ENCODE assay signal across 8 cellular contexts in genomic region chr6:8063762-8064637, GRCh38. TPM values are rescaled to one million over a fixed set of nuclear protein-coding genes. Genes with fewer than 3 reads are reported as not detected.
DNase-seq lines count a peak whose midpoint lies in the region; FAIRE-seq and TF ChIP-seq lines count a peak whose summit lies in the region.

A gene with protein sequence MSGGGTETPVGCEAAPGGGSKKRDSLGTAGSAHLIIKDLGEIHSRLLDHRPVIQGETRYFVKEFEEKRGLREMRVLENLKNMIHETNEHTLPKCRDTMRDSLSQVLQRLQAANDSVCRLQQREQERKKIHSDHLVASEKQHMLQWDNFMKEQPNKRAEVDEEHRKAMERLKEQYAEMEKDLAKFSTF (minus strand): TSS chr6:8064389. CDS start chr6:8064376, 13 bp downstream.

- H3K36me3 ChIP-seq in neuronal stem cell (replicated peaks in 1 of 2; ENCODE audit: control insufficient read depth in 2 of 2, insufficient read depth in 2 of 2, low read length in 2 of 2) = peaks cover 3 to 31% of the 10 kb centered on the region in 2 donors

- DNase-seq in GM03348 (ENCODE audit: low spot score) (peak; percentile 96), HEK293T (ENCODE audit: extremely low spot score) (peak; percentile 91), MV-4-11 (lab: John Stamatoyannopoulos, UW) (peak; percentile 97), SK-MEL-5 (ENCODE audit: low read depth, low spot score) (peak; percentile 99), frontal cortex (ENCODE audit: low spot score in 2 of 2) (peak; percentile 73 to 76), neuronal stem cell (ENCODE audit: low spot score) (peak; percentile 92)
- peak; percentile 98 for DNase-seq in activated naive CD4-positive, alpha-beta T cell treated with Interleukin-2 at 50 U/mL for 16 hours

- H3K9me3 ChIP-seq in neuronal stem cell (replicated peaks in 1 of 2; ENCODE audit: control insufficient read depth in 2 of 2, insufficient read depth in 1 of 2, low read depth in 1 of 2, low read length in 2 of 2) = no peaks in the 10 kb centered on the region

- FAIRE-seq in frontal cortex (lab: Jason Lieb, UNC) = no peak

- H2BK5ac ChIP-seq in neuronal stem cell (ENCODE audit: low read length) = peak within 1 kb of the TSS; percentile 93

- no peak within 1 kb of the TSS for H4K91ac ChIP-seq in neuronal stem cell (ENCODE audit: low read depth, low read length, poor library complexity)

- no peak within 1 kb of the TSS for H2BK12ac ChIP-seq in neuronal stem cell (ENCODE audit: low read length)

- CTCF ChIA-PET in HEK293T (lab: Yijun Ruan, JAX) = no interaction called here

- peak within 1 kb of the TSS; percentile 97 for H3K4me2 ChIP-seq in neuronal stem cell (ENCODE audit: insufficient read depth, low read length, poor library complexity, severe bottlenecking)

- H2BK15ac ChIP-seq in neuronal stem cell (ENCODE audit: low read length) = no peak within 1 kb of the TSS

- H2AK5ac ChIP-seq in neuronal stem cell (ENCODE audit: low read depth, low read length) = peak within 1 kb of the TSS; percentile 20

- WGBS in neuronal stem cell (ENCODE audit: extremely low coverage in 2 of 2, insufficient read length in 2 of 2, insufficient replicate concordance in 1 of 2), 2 donors = no CpG with 5 or more reads among the region's 64 CpGs

- peak within 1 kb of the TSS; percentile 93 for H2AFZ ChIP-seq in neuronal stem cell (ENCODE audit: low read length)

- peak within 1 kb of the TSS; percentile 29 for H3K23ac ChIP-seq in neuronal stem cell (ENCODE audit: low read depth, low read length, poor library complexity)

- TF ChIP-seq CTCF in subcutaneous adipose tissue (IDR thresholded peaks at IDR 0.05; ENCODE audit: low read depth) = peak; percentile 78

- peak within 1 kb of the TSS; percentile 96 for H3K18ac ChIP-seq in neuronal stem cell (ENCODE audit: low read length)

- H4K8ac ChIP-seq in neuronal stem cell (ENCODE audit: low read depth, low read length) = no peak within 1 kb of the TSS

- no peak within 1 kb of the TSS for H2BK120ac ChIP-seq in neuronal stem cell (ENCODE audit: low read depth, low read length)

- H3K9ac ChIP-seq in neuronal stem cell (ENCODE audit: low read depth, low read length, poor library complexity) = peak within 1 kb of the TSS; percentile 98

- H3K4ac ChIP-seq in neuronal stem cell (ENCODE audit: low read length) = no peak within 1 kb of the TSS

- POLR2A ChIA-PET in HEK293T (lab: Yijun Ruan, JAX) = interaction anchor here (0.6 to 3.0 kb wide), 15 partner anchors 10 to 739 kb away, joined by 3 to 24 read pairs (median 3); partner anchors contain the start of gene EEF1E1

- H3K27ac ChIP-seq in neuronal stem cell (replicated peaks; ENCODE audit: low read length) = peak within 1 kb of the TSS; percentile 63

- H3K79me1 ChIP-seq in neuronal stem cell (ENCODE audit: low read depth, low read length) = no peaks in the 10 kb centered on the region

- peaks cover 0 to under 1% of the 10 kb centered on the region in 2 donors for H3K4me1 ChIP-seq in neuronal stem cell (ENCODE audit: control insufficient read depth in 2 of 2, insufficient read depth in 1 of 2, low read depth in 1 of 2, low read length in 2 of 2)

- H3K14ac ChIP-seq in neuronal stem cell (ENCODE audit: low read length) = peak within 1 kb of the TSS; percentile 14

- peak within 1 kb of the TSS; percentile 70 to 94 for H3K4me3 ChIP-seq in neuronal stem cell (ENCODE audit: low read length in 2 of 2)

- in situ Hi-C loops in SK-MEL-5 (cut with HindIII; ENCODE audit: low pct_unique_long_range_greater_than_20kb, low sequenced_read_pairs) = no loop called here

- no peaks in the 10 kb centered on the region for H3K27me3 ChIP-seq in neuronal stem cell (ENCODE audit: control insufficient read depth in 3 of 3, insufficient read depth in 3 of 3, low read depth in 1 of 3, low read length in 3 of 3)

TF ChIP-seq in HEK293T, 16 proteins besides CTCF, POLR2A, EP300 and RAD21:
- TF ChIP-seq ELF4 (IDR thresholded peaks at IDR 0.05) = peak; percentile 92
- no peak for TF ChIP-seq HDGF (IDR thresholded peaks at IDR 0.05; ENCODE audit: borderline replicate concordance)
- TF ChIP-seq L3MBTL2 (conservative IDR thresholded peaks at IDR 0.05) = peak; percentile 65
- TF ChIP-seq ZNF384 (IDR thresholded peaks at IDR 0.05) = peak; percentile 98
- TF ChIP-seq, protein P1, sequence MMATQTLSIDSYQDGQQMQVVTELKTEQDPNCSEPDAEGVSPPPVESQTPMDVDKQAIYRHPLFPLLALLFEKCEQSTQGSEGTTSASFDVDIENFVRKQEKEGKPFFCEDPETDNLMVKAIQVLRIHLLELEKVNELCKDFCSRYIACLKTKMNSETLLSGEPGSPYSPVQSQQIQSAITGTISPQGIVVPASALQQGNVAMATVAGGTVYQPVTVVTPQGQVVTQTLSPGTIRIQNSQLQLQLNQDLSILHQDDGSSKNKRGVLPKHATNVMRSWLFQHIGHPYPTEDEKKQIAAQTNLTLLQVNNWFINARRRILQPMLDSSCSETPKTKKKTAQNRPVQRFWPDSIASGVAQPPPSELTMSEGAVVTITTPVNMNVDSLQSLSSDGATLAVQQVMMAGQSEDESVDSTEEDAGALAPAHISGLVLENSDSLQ (IDR thresholded peaks at IDR 0.05) = peak; percentile 96
- TF ChIP-seq NFRKB (IDR thresholded peaks at IDR 0.05) = peak; percentile 76; the same call in 1 of the 2 replicates
- no peak for TF ChIP-seq TARDBP (IDR thresholded peaks at IDR 0.05)
TF ChIP-seq in HEK293T: peak in this region for 5.

RNA-seq across cellular contexts. Expression of the gene that starts here (rescaled TPM):
- 23.2 and 26.4 TPM in 2 replicates for total RNA-seq in SK-MEL-5 (2014; rRNA removed; shearing (Covaris generic))
- polyA plus RNA-seq in SK-MEL-5 (2015; cell fraction: cytosol; rRNA removed) = 19.3 and 20.1 TPM in 2 replicates
- 2.4 and 6.2 TPM in 2 replicates for polyA plus RNA-seq in SK-MEL-5 (2015; cell fraction: nucleus; rRNA removed)
- 20.8 TPM for total RNA-seq in frontal cortex
- polyA plus RNA-seq in neuronal stem cell (2013, experiment 1 of 2) = 19.0 TPM
- 17.6 TPM for polyA plus RNA-seq in neuronal stem cell (2013, experiment 2 of 2)
- total RNA-seq in subcutaneous adipose tissue = 10 to 100 TPM in 3 of 4 donors, 1 to 10 TPM in 1; 9.6 to 18.8 (median 14.9) TPM

Comparison
In these comparisons a context has a peak if more than half of its experiments do, and no peak if none do; other contexts are left out.
1. Peak in every context shown above with its lines: DNase-seq, H3K4me3 ChIP-seq and H3K27ac ChIP-seq.